Comparison of ENCODE assay signal across 1 cellular context in the genomic region with DNA sequence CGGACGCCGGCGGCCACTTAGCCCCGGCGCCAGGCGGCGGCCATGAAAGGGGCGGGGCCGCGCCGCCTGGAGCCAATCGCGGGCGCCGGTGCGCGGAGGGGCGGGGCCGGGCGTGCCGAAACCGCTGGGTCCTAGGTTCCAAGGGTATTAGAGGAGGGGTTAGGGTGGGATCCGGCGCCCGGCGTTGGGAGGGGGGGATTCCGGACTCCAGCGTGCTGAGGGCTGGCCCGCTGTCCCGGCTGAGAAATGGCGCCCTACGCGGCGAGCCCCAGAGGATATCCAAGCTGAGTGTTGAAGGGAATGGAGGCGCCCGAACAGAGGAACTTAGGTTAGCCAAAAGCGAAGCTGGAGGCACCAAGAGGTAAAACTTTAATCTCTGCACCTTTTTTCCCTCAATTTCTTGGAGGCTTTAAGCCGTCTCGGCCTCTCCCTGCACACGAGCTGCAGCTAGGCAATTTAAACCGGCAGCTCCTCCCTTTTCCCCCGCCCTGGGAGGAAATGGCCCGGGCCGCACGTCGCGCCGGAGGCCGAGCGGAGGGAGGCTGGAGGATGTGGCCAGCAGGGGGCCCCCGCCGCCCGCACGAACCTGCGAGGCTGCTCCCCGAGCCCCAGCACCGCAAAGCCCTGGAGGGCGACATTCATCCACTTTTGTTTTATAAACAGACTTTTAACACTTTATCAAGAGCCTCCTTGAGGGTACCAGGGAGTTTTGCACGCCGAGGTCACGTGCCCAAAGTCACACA.
TF ChIP-seq lines count a peak whose summit lies in the region.

Gene XXYLT1, minus strand, starts transcription at position 44 of the 743 bp plus-strand sequence. CDS start 101 bp downstream, outside the sequence.

TF ChIP-seq in K562, 482 proteins besides CTCF, POLR2A, EP300 and RAD21 (continued from another document and continues in another):
- 0 out of 2 replicates have a peak, but pooled peaks have one; percentile 23 for TF ChIP-seq E2F5 (CRISPR knock-in tag; IDR thresholded peaks at IDR 0.05)
- TF ChIP-seq CXXC5 (CRISPR knock-in tag; IDR thresholded peaks at IDR 0.05), result peak; percentile 81
- TF ChIP-seq BRD9 (IDR thresholded peaks at IDR 0.05; ENCODE audit: low read depth, partially characterized antibody), result peak; percentile 70
- TF ChIP-seq, protein P1, sequence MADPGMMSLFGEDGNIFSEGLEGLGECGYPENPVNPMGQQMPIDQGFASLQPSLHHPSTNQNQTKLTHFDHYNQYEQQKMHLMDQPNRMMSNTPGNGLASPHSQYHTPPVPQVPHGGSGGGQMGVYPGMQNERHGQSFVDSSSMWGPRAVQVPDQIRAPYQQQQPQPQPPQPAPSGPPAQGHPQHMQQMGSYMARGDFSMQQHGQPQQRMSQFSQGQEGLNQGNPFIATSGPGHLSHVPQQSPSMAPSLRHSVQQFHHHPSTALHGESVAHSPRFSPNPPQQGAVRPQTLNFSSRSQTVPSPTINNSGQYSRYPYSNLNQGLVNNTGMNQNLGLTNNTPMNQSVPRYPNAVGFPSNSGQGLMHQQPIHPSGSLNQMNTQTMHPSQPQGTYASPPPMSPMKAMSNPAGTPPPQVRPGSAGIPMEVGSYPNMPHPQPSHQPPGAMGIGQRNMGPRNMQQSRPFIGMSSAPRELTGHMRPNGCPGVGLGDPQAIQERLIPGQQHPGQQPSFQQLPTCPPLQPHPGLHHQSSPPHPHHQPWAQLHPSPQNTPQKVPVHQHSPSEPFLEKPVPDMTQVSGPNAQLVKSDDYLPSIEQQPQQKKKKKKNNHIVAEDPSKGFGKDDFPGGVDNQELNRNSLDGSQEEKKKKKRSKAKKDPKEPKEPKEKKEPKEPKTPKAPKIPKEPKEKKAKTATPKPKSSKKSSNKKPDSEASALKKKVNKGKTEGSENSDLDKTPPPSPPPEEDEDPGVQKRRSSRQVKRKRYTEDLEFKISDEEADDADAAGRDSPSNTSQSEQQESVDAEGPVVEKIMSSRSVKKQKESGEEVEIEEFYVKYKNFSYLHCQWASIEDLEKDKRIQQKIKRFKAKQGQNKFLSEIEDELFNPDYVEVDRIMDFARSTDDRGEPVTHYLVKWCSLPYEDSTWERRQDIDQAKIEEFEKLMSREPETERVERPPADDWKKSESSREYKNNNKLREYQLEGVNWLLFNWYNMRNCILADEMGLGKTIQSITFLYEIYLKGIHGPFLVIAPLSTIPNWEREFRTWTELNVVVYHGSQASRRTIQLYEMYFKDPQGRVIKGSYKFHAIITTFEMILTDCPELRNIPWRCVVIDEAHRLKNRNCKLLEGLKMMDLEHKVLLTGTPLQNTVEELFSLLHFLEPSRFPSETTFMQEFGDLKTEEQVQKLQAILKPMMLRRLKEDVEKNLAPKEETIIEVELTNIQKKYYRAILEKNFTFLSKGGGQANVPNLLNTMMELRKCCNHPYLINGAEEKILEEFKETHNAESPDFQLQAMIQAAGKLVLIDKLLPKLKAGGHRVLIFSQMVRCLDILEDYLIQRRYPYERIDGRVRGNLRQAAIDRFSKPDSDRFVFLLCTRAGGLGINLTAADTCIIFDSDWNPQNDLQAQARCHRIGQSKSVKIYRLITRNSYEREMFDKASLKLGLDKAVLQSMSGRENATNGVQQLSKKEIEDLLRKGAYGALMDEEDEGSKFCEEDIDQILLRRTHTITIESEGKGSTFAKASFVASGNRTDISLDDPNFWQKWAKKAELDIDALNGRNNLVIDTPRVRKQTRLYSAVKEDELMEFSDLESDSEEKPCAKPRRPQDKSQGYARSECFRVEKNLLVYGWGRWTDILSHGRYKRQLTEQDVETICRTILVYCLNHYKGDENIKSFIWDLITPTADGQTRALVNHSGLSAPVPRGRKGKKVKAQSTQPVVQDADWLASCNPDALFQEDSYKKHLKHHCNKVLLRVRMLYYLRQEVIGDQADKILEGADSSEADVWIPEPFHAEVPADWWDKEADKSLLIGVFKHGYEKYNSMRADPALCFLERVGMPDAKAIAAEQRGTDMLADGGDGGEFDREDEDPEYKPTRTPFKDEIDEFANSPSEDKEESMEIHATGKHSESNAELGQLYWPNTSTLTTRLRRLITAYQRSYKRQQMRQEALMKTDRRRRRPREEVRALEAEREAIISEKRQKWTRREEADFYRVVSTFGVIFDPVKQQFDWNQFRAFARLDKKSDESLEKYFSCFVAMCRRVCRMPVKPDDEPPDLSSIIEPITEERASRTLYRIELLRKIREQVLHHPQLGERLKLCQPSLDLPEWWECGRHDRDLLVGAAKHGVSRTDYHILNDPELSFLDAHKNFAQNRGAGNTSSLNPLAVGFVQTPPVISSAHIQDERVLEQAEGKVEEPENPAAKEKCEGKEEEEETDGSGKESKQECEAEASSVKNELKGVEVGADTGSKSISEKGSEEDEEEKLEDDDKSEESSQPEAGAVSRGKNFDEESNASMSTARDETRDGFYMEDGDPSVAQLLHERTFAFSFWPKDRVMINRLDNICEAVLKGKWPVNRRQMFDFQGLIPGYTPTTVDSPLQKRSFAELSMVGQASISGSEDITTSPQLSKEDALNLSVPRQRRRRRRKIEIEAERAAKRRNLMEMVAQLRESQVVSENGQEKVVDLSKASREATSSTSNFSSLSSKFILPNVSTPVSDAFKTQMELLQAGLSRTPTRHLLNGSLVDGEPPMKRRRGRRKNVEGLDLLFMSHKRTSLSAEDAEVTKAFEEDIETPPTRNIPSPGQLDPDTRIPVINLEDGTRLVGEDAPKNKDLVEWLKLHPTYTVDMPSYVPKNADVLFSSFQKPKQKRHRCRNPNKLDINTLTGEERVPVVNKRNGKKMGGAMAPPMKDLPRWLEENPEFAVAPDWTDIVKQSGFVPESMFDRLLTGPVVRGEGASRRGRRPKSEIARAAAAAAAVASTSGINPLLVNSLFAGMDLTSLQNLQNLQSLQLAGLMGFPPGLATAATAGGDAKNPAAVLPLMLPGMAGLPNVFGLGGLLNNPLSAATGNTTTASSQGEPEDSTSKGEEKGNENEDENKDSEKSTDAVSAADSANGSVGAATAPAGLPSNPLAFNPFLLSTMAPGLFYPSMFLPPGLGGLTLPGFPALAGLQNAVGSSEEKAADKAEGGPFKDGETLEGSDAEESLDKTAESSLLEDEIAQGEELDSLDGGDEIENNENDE (IDR thresholded peaks at IDR 0.05; ENCODE audit: low read depth, low read length), result peak; percentile 51
- TF ChIP-seq TSC22D4 (tag; IDR thresholded peaks at IDR 0.05), result no peak
- TF ChIP-seq HMGN3 (IDR thresholded peaks at IDR 0.05; ENCODE audit: borderline replicate concordance, extremely low read depth, insufficient read length, low read depth, low read length), result peak; percentile 84
- no peak for TF ChIP-seq KHSRP (IDR thresholded peaks at IDR 0.05)
- TF ChIP-seq SNRNP70 (optimal IDR thresholded peaks at IDR 0.05; ENCODE audit: low read depth, low read length), result no peak
- TF ChIP-seq, protein P2, sequence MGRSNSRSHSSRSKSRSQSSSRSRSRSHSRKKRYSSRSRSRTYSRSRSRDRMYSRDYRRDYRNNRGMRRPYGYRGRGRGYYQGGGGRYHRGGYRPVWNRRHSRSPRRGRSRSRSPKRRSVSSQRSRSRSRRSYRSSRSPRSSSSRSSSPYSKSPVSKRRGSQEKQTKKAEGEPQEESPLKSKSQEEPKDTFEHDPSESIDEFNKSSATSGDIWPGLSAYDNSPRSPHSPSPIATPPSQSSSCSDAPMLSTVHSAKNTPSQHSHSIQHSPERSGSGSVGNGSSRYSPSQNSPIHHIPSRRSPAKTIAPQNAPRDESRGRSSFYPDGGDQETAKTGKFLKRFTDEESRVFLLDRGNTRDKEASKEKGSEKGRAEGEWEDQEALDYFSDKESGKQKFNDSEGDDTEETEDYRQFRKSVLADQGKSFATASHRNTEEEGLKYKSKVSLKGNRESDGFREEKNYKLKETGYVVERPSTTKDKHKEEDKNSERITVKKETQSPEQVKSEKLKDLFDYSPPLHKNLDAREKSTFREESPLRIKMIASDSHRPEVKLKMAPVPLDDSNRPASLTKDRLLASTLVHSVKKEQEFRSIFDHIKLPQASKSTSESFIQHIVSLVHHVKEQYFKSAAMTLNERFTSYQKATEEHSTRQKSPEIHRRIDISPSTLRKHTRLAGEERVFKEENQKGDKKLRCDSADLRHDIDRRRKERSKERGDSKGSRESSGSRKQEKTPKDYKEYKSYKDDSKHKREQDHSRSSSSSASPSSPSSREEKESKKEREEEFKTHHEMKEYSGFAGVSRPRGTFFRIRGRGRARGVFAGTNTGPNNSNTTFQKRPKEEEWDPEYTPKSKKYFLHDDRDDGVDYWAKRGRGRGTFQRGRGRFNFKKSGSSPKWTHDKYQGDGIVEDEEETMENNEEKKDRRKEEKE (IDR thresholded peaks at IDR 0.05; ENCODE audit: borderline replicate concordance in 1 of 2, control insufficient read depth in 1 of 2, low read depth in 2 of 2, low read length in 1 of 2), result 0 out of 4 replicates have a peak, but pooled peaks of 1 of the 2 experiments have one; percentile 78
- TF ChIP-seq STAT5A (IDR thresholded peaks at IDR 0.05; ENCODE audit: borderline replicate concordance, low read length), result no peak
- no peak for TF ChIP-seq CBX8 (IDR thresholded peaks at IDR 0.05; ENCODE audit: borderline replicate concordance, extremely low read depth, low read depth, low read length, poor library complexity, severe bottlenecking)
- TF ChIP-seq, protein P3, sequence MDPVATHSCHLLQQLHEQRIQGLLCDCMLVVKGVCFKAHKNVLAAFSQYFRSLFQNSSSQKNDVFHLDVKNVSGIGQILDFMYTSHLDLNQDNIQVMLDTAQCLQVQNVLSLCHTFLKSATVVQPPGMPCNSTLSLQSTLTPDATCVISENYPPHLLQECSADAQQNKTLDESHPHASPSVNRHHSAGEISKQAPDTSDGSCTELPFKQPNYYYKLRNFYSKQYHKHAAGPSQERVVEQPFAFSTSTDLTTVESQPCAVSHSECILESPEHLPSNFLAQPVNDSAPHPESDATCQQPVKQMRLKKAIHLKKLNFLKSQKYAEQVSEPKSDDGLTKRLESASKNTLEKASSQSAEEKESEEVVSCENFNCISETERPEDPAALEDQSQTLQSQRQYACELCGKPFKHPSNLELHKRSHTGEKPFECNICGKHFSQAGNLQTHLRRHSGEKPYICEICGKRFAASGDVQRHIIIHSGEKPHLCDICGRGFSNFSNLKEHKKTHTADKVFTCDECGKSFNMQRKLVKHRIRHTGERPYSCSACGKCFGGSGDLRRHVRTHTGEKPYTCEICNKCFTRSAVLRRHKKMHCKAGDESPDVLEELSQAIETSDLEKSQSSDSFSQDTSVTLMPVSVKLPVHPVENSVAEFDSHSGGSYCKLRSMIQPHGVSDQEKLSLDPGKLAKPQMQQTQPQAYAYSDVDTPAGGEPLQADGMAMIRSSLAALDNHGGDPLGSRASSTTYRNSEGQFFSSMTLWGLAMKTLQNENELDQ (CRISPR knock-in tag; IDR thresholded peaks at IDR 0.05; ENCODE audit: borderline replicate concordance), result no peak
- no peak for TF ChIP-seq ETS2 (tag; IDR thresholded peaks at IDR 0.05; ENCODE audit: borderline replicate concordance, poor library complexity, severe bottlenecking)
- 0 out of 2 replicates have a peak, but pooled peaks have one; percentile 3 for TF ChIP-seq RBM14 (IDR thresholded peaks at IDR 0.05; ENCODE audit: borderline replicate concordance, insufficient read depth, low read depth, low read length)
- TF ChIP-seq ARHGAP35 (IDR thresholded peaks at IDR 0.05; ENCODE audit: partially characterized antibody), result no peak
- TF ChIP-seq GTF2F1 (IDR thresholded peaks at IDR 0.05; ENCODE audit: low read depth, low read length), result no peak
- TF ChIP-seq ZNF79 (CRISPR knock-in tag; IDR thresholded peaks at IDR 0.05; ENCODE audit: low read depth), result no peak
- TF ChIP-seq POLR2G (IDR thresholded peaks at IDR 0.05; ENCODE audit: low read depth, low read length), result peak; percentile 85
- no peak for TF ChIP-seq ZHX1 (conservative IDR thresholded peaks at IDR 0.05; ENCODE audit: low read length)
- TF ChIP-seq, protein P4, sequence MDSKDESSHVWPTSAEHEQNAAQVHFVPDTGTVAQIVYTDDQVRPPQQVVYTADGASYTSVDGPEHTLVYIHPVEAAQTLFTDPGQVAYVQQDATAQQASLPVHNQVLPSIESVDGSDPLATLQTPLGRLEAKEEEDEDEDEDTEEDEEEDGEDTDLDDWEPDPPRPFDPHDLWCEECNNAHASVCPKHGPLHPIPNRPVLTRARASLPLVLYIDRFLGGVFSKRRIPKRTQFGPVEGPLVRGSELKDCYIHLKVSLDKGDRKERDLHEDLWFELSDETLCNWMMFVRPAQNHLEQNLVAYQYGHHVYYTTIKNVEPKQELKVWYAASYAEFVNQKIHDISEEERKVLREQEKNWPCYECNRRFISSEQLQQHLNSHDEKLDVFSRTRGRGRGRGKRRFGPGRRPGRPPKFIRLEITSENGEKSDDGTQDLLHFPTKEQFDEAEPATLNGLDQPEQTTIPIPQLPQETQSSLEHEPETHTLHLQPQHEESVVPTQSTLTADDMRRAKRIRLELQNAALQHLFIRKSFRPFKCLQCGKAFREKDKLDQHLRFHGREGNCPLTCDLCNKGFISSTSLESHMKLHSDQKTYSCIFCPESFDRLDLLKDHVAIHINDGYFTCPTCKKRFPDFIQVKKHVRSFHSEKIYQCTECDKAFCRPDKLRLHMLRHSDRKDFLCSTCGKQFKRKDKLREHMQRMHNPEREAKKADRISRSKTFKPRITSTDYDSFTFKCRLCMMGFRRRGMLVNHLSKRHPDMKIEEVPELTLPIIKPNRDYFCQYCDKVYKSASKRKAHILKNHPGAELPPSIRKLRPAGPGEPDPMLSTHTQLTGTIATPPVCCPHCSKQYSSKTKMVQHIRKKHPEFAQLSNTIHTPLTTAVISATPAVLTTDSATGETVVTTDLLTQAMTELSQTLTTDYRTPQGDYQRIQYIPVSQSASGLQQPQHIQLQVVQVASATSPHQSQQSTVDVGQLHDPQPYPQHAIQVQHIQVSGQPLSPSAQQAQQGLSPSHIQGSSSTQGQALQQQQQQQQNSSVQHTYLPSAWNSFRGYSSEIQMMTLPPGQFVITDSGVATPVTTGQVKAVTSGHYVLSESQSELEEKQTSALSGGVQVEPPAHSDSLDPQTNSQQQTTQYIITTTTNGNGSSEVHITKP (IDR thresholded peaks at IDR 0.05; ENCODE audit: partially characterized antibody), result peak; percentile 92
- no peak for TF ChIP-seq TFAM (CRISPR knock-in tag; conservative IDR thresholded peaks at IDR 0.05)
